ENCODE assay signal across 1 cellular context in genomic region chr19:47227347-47228167, GRCh38.
TF ChIP-seq lines count a peak whose summit lies in the region.

No MANE protein-coding gene starts in this region.

TF ChIP-seq in HepG2, 621 proteins besides CTCF, POLR2A, EP300 and RAD21 (continued from another document and continues in another):
- TF ChIP-seq CEBPZ (IDR thresholded peaks at IDR 0.05; ENCODE audit: low read length) (no peak), ZNF768 (CRISPR knock-in tag; IDR thresholded peaks at IDR 0.05) (no peak), ZFP82 (CRISPR knock-in tag; IDR thresholded peaks at IDR 0.05; ENCODE audit: borderline replicate concordance) (0 out of 2 replicates have a peak, but pooled peaks have one; percentile 23), ZNF879 (CRISPR knock-in tag; IDR thresholded peaks at IDR 0.05) (no peak), LBX2 (CRISPR knock-in tag; IDR thresholded peaks at IDR 0.05; ENCODE audit: borderline replicate concordance) (no peak), ZNF180 (CRISPR knock-in tag; IDR thresholded peaks at IDR 0.05; ENCODE audit: borderline replicate concordance, low read depth) (no peak), ZNF124 (CRISPR knock-in tag; IDR thresholded peaks at IDR 0.05) (peak; percentile 71), ATM (IDR thresholded peaks at IDR 0.05; ENCODE audit: borderline replicate concordance) (no peak), NPAS2 (CRISPR knock-in tag; IDR thresholded peaks at IDR 0.05; ENCODE audit: borderline replicate concordance) (no peak), ZSCAN31 (CRISPR knock-in tag; IDR thresholded peaks at IDR 0.05; ENCODE audit: low read depth) (0 out of 2 replicates have a peak, but pooled peaks have one; percentile 16), SRSF4 (IDR thresholded peaks at IDR 0.05; ENCODE audit: low read depth, low read length, poor library complexity, severe bottlenecking) (no peak), NFIB (CRISPR knock-in tag; IDR thresholded peaks at IDR 0.05; ENCODE audit: borderline replicate concordance) (no peak), GTF2F1 (IDR thresholded peaks at IDR 0.05; ENCODE audit: low read length) (0 out of 2 replicates have a peak, but pooled peaks have one; percentile 32), RORA (CRISPR knock-in tag; IDR thresholded peaks at IDR 0.05) (no peak), ZNF589 (CRISPR knock-in tag; conservative IDR thresholded peaks at IDR 0.05) (0 out of 2 replicates have a peak, but pooled peaks have one; percentile 4), SAFB2 (CRISPR knock-in tag; IDR thresholded peaks at IDR 0.05; ENCODE audit: borderline replicate concordance, low read depth) (no peak; the same call in 1 of the 2 replicates), JDP2 (CRISPR knock-in tag; IDR thresholded peaks at IDR 0.05; ENCODE audit: borderline replicate concordance) (no peak), NR2C2 (CRISPR knock-in tag; IDR thresholded peaks at IDR 0.05; ENCODE audit: borderline replicate concordance) (peak; percentile 75), MXD4 (CRISPR knock-in tag; IDR thresholded peaks at IDR 0.05) (no peak), SUZ12 (IDR thresholded peaks at IDR 0.05; ENCODE audit: low read depth, low read length) (no peak), ZNF800 (CRISPR knock-in tag; IDR thresholded peaks at IDR 0.05) (no peak), ZNF672 (CRISPR knock-in tag; IDR thresholded peaks at IDR 0.05) (no peak), CREM (IDR thresholded peaks at IDR 0.05) (no peak), CREM (CRISPR knock-in tag; IDR thresholded peaks at IDR 0.05) (no peak), HNRNPH1 (optimal IDR thresholded peaks at IDR 0.05; ENCODE audit: low read depth, low read length) (peak; percentile 63), ZNF292 (CRISPR knock-in tag; IDR thresholded peaks at IDR 0.05; ENCODE audit: borderline replicate concordance, low read depth) (no peak), NFYB (CRISPR knock-in tag; IDR thresholded peaks at IDR 0.05) (no peak), ZNF749 (CRISPR knock-in tag; IDR thresholded peaks at IDR 0.05; ENCODE audit: borderline replicate concordance) (no peak), MIER2 (CRISPR knock-in tag; IDR thresholded peaks at IDR 0.05) (no peak), CREBL2 (CRISPR knock-in tag; IDR thresholded peaks at IDR 0.05; ENCODE audit: borderline replicate concordance) (no peak; the same call in 1 of the 2 replicates), NFKBIZ (CRISPR knock-in tag; IDR thresholded peaks at IDR 0.05) (peak; percentile 58; the same call in 1 of the 2 replicates), RCOR2 (CRISPR knock-in tag; IDR thresholded peaks at IDR 0.05) (peak; percentile 96), ZNF160 (CRISPR knock-in tag; IDR thresholded peaks at IDR 0.05) (no peak), TP53 (CRISPR knock-in tag; conservative IDR thresholded peaks at IDR 0.05) (no peak), PBX2 (CRISPR knock-in tag; IDR thresholded peaks at IDR 0.05) (no peak), ZNF709 (CRISPR knock-in tag; IDR thresholded peaks at IDR 0.05) (no peak), ZNF143 (CRISPR knock-in tag; IDR thresholded peaks at IDR 0.05) (no peak), HIVEP1 (CRISPR knock-in tag; IDR thresholded peaks at IDR 0.05) (peak; percentile 97), ZUFSP (CRISPR knock-in tag; IDR thresholded peaks at IDR 0.05; ENCODE audit: borderline replicate concordance) (no peak), NFATC3 (CRISPR knock-in tag; IDR thresholded peaks at IDR 0.05) (no peak), PHB2 (IDR thresholded peaks at IDR 0.05; ENCODE audit: partially characterized antibody) (no peak), SKI (IDR thresholded peaks at IDR 0.05; ENCODE audit: partially characterized antibody) (no peak), XBP1 (CRISPR knock-in tag; IDR thresholded peaks at IDR 0.05) (no peak), DBP (CRISPR knock-in tag; IDR thresholded peaks at IDR 0.05; ENCODE audit: not compliant biosample characterization) (no peak), GRHL1 (CRISPR knock-in tag; conservative IDR thresholded peaks at IDR 0.05) (no peak), PHF20 (CRISPR knock-in tag; IDR thresholded peaks at IDR 0.05) (no peak), IRX3 (CRISPR knock-in tag; IDR thresholded peaks at IDR 0.05; ENCODE audit: borderline replicate concordance, low read depth) (no peak), KDM2A (CRISPR knock-in tag; IDR thresholded peaks at IDR 0.05; ENCODE audit: borderline replicate concordance, low read depth) (no peak), ZNF414 (CRISPR knock-in tag; IDR thresholded peaks at IDR 0.05) (no peak), SOX13 (IDR thresholded peaks at IDR 0.05) (0 out of 2 replicates have a peak, but pooled peaks have one; percentile 33), SOX13 (CRISPR knock-in tag; conservative IDR thresholded peaks at IDR 0.05 in 1 of 2, IDR thresholded peaks at IDR 0.05 in 1 of 2) (peak in 1 of 2 experiments; percentile 29; a peak in 1 of 4 replicates), FUBP1 (CRISPR knock-in tag; IDR thresholded peaks at IDR 0.05; ENCODE audit: borderline replicate concordance) (no peak), CSRNP1 (CRISPR knock-in tag; IDR thresholded peaks at IDR 0.05) (peak; percentile 5; the same call in 1 of the 2 replicates), SOX6 (IDR thresholded peaks at IDR 0.05) (no peak), SOX6 (CRISPR knock-in tag; IDR thresholded peaks at IDR 0.05) (peak; percentile 74), ZNF530 (CRISPR knock-in tag; IDR thresholded peaks at IDR 0.05; ENCODE audit: low read depth) (no peak), GATAD1 (CRISPR knock-in tag; IDR thresholded peaks at IDR 0.05) (no peak; the same call in 1 of the 2 replicates), MIXL1 (CRISPR knock-in tag; IDR thresholded peaks at IDR 0.05) (no peak)
